ENCODE assay signal across 8 cellular contexts in genomic region chr20:2508631-2509467, GRCh38. TPM values are rescaled to one million over a fixed set of nuclear protein-coding genes. Genes with fewer than 3 reads are reported as not detected.
DNase-seq lines count a peak whose midpoint lies in the region; ATAC-seq lines count a peak whose summit lies in the region.

TSS of gene ZNF343 (minus strand) at chr20:2508915. CDS start at chr20:2493895, 15,020 bp downstream.

- DNase-seq in DMS 273 treated with DMSO at 0.1 percent for 48 hours (lab: John Stamatoyannopoulos, UW) (peak; percentile 68), OCI-M2 (lab: John Stamatoyannopoulos, UW; ENCODE audit: unreplicated experiment) (peak; percentile 62), activated T-cell treated with anti-CD3 and anti-CD28 coated beads for 48 hours (ENCODE audit: low read depth) (peak; percentile 67)
- peak; percentile 54 to 63 for DNase-seq in stimulated activated CD8-positive, alpha-beta memory T cell treated with anti-CD3 and anti-CD28 coated beads, Interleukin-7, amount 100 ng/mL, for 4 hours (ENCODE audit: low read depth in 2 of 2)

- peak within 1 kb of the TSS; percentile 72 for H3K4me3 ChIP-seq in HUES6 (ENCODE audit: low read depth, low read length)
- peak within 1 kb of the TSS; percentile 89 to 91 for H3K4me3 ChIP-seq in esophagus (ENCODE audit: low read depth in 1 of 2, low read length in 2 of 2)
- peak within 1 kb of the TSS; percentile 95 to 98 for H3K4me3 ChIP-seq in muscle layer of colon (ENCODE audit: low read depth in 1 of 2, low read length in 2 of 2)

- peaks cover 11% of the 10 kb centered on the region; the same call in 1 of the 2 replicates for H3K4me1 ChIP-seq in HUES6 (ENCODE audit: control insufficient read depth, insufficient read depth, low read length)
- peaks cover 3 to 6% of the 10 kb centered on the region in 2 donors for H3K4me1 ChIP-seq in esophagus (ENCODE audit: control insufficient read depth in 2 of 2, insufficient read depth in 2 of 2, low read length in 1 of 2)
- peaks cover 10% of the 10 kb centered on the region for H3K4me1 ChIP-seq in muscle layer of colon (ENCODE audit: insufficient read depth, low read length)

- H3K9ac ChIP-seq in HUES6 (ENCODE audit: low read length) (peak within 1 kb of the TSS; percentile 81), muscle layer of colon (ENCODE audit: low read length) (peak within 1 kb of the TSS; percentile 87)

- ATAC-seq in GM21447 (IDR thresholded peaks at IDR 0.05; ENCODE audit: unreplicated experiment): peak; percentile 96

- peak within 1 kb of the TSS; percentile 83 for H3K27ac ChIP-seq in HUES6 (ENCODE audit: low read depth, low read length)
- peak within 1 kb of the TSS; percentile 60 to 77 for H3K27ac ChIP-seq in esophagus (ENCODE audit: low read depth in 2 of 2, low read length in 1 of 2)
- H3K27ac ChIP-seq in muscle layer of colon (ENCODE audit: low read depth, low read length): peak within 1 kb of the TSS; percentile 94

- H3K36me3 ChIP-seq in HUES6 (ENCODE audit: control insufficient read depth, insufficient read depth, low read length) (no peaks in the 10 kb centered on the region), esophagus (ENCODE audit: control insufficient read depth in 2 of 2, insufficient read depth in 2 of 2, low read length in 1 of 2) (no peaks in the 10 kb centered on the region), muscle layer of colon (ENCODE audit: insufficient read depth, low read length) (no peaks in the 10 kb centered on the region)

- H3K9me3 ChIP-seq in HUES6 (ENCODE audit: control insufficient read depth, insufficient read depth, low read depth, low read length): no peaks in the 10 kb centered on the region
- H3K9me3 ChIP-seq in esophagus (ENCODE audit: control insufficient read depth in 2 of 2, insufficient read depth in 1 of 2, low read depth in 1 of 2, low read length in 1 of 2): no peaks in the 10 kb centered on the region
- H3K9me3 ChIP-seq in muscle layer of colon (ENCODE audit: low read length): no peaks in the 10 kb centered on the region

- 1% methylated on average over 53 of the region's 53 CpGs for WGBS in esophagus, 2 donors

- peaks cover 57% of the 10 kb centered on the region for H3K27me3 ChIP-seq in HUES6 (ENCODE audit: control insufficient read depth, insufficient read depth, low read length)
- no peaks in the 10 kb centered on the region for H3K27me3 ChIP-seq in esophagus (ENCODE audit: control insufficient read depth in 1 of 2, insufficient read depth in 2 of 2, low read length in 2 of 2)
- H3K27me3 ChIP-seq in muscle layer of colon (ENCODE audit: control insufficient read depth in 1 of 2, insufficient read depth in 2 of 2, low read length in 2 of 2): no peaks in the 10 kb centered on the region

RNA-seq across cellular contexts. Expression of gene ZNF343, which starts in this region (rescaled TPM):
- 1 to 10 TPM; 4.4 to 4.6 TPM for polyA plus RNA-seq in esophagus

Comparison
In these comparisons a context has a peak if more than half of its experiments do, and no peak if none do; other contexts are left out.
1. Peak in every context shown above with its lines: DNase-seq, ATAC-seq, H3K4me3 ChIP-seq and H3K27ac ChIP-seq.